Comparison of ENCODE assay signal across 1 cellular context in genomic region chr2:46002507-46002883, GRCh38.
TF ChIP-seq lines count a peak whose summit lies in the region.

No MANE protein-coding gene starts in this region.

TF ChIP-seq in HepG2, 621 proteins besides CTCF, POLR2A, EP300 and RAD21 (continued from another document and continues in another):
- peak; percentile 79; the same call in 1 of the 2 replicates for TF ChIP-seq CEBPB (IDR thresholded peaks at IDR 0.05; ENCODE audit: borderline replicate concordance, low read depth, low read length)
- no peak for TF ChIP-seq PREB (CRISPR knock-in tag; IDR thresholded peaks at IDR 0.05)
- TF ChIP-seq FOXA3 (CRISPR knock-in tag; IDR thresholded peaks at IDR 0.05) = peak; percentile 84
- 0 out of 2 replicates have a peak, but pooled peaks have one; percentile 27 for TF ChIP-seq ZBTB37 (CRISPR knock-in tag; IDR thresholded peaks at IDR 0.05)
- TF ChIP-seq IRF2 (CRISPR knock-in tag; IDR thresholded peaks at IDR 0.05) = 0 out of 2 replicates have a peak, but pooled peaks have one; percentile 19
- TF ChIP-seq ZNF207 (IDR thresholded peaks at IDR 0.05; ENCODE audit: borderline replicate concordance) = no peak
- no peak for TF ChIP-seq ZNF562 (CRISPR knock-in tag; IDR thresholded peaks at IDR 0.05; ENCODE audit: borderline replicate concordance)
- no peak for TF ChIP-seq TRAFD1 (CRISPR knock-in tag; IDR thresholded peaks at IDR 0.05; ENCODE audit: borderline replicate concordance)
- 0 out of 2 replicates have a peak, but pooled peaks have one; percentile 27 for TF ChIP-seq ARID4A (CRISPR knock-in tag; IDR thresholded peaks at IDR 0.05; ENCODE audit: borderline replicate concordance)
- TF ChIP-seq MBD4 (IDR thresholded peaks at IDR 0.05; ENCODE audit: borderline replicate concordance, low read length) = no peak
- peak; percentile 62; the same call in 1 of the 2 replicates for TF ChIP-seq ZNF580 (CRISPR knock-in tag; IDR thresholded peaks at IDR 0.05; ENCODE audit: borderline replicate concordance, low read depth)
- TF ChIP-seq ZBTB25 (CRISPR knock-in tag; IDR thresholded peaks at IDR 0.05) = no peak
- TF ChIP-seq ATF2 (CRISPR knock-in tag; IDR thresholded peaks at IDR 0.05) = peak; percentile 38; the same call in 1 of the 2 replicates
- TF ChIP-seq HNF4A (CRISPR knock-in tag; IDR thresholded peaks at IDR 0.05) = peak; percentile 71
- TF ChIP-seq PCBP2 (optimal IDR thresholded peaks at IDR 0.05; ENCODE audit: low read depth, low read length, poor library complexity, severe bottlenecking) = no peak
- 0 out of 2 replicates have a peak, but pooled peaks have one; percentile 30 for TF ChIP-seq IKZF5 (CRISPR knock-in tag; IDR thresholded peaks at IDR 0.05)
- TF ChIP-seq SPEN (CRISPR knock-in tag; IDR thresholded peaks at IDR 0.05; ENCODE audit: low read depth) = no peak
- TF ChIP-seq BCLAF1 (IDR thresholded peaks at IDR 0.05) = no peak
- no peak for TF ChIP-seq ZBTB7A (CRISPR knock-in tag; IDR thresholded peaks at IDR 0.05)
- peak; percentile 99 for TF ChIP-seq ZBTB26 (CRISPR knock-in tag; IDR thresholded peaks at IDR 0.05; ENCODE audit: borderline replicate concordance)
- TF ChIP-seq PAX8 (CRISPR knock-in tag; IDR thresholded peaks at IDR 0.05; ENCODE audit: borderline replicate concordance) = no peak
- no peak for TF ChIP-seq FOSL1 (CRISPR knock-in tag; IDR thresholded peaks at IDR 0.05; ENCODE audit: borderline replicate concordance)
- TF ChIP-seq PTBP1 (IDR thresholded peaks at IDR 0.05; ENCODE audit: low read depth, low read length, poor library complexity, severe bottlenecking) = no peak
- TF ChIP-seq ADNP (CRISPR knock-in tag; IDR thresholded peaks at IDR 0.05) = no peak
- peak; percentile 53; the same call in 1 of the 2 replicates for TF ChIP-seq ZNF503 (CRISPR knock-in tag; IDR thresholded peaks at IDR 0.05)
- no peak for TF ChIP-seq ZNF761 (CRISPR knock-in tag; conservative IDR thresholded peaks at IDR 0.05)
- no peak for TF ChIP-seq ZNF230 (CRISPR knock-in tag; IDR thresholded peaks at IDR 0.05)
- no peak for TF ChIP-seq ZNF572 (CRISPR knock-in tag; IDR thresholded peaks at IDR 0.05)
- peak; percentile 60; the same call in 1 of the 2 replicates for TF ChIP-seq KDM3A (CRISPR knock-in tag; IDR thresholded peaks at IDR 0.05; ENCODE audit: low read depth)
- no peak for TF ChIP-seq ZNF33A (CRISPR knock-in tag; IDR thresholded peaks at IDR 0.05; ENCODE audit: borderline replicate concordance)
- TF ChIP-seq HDAC1 (CRISPR knock-in tag; IDR thresholded peaks at IDR 0.05) = 0 out of 2 replicates have a peak, but pooled peaks have one; percentile 18
- peak; percentile 80 for TF ChIP-seq ISL2 (CRISPR knock-in tag; IDR thresholded peaks at IDR 0.05)
- TF ChIP-seq SIN3A (IDR thresholded peaks at IDR 0.05; ENCODE audit: borderline replicate concordance, low read depth, low read length) = no peak
- TF ChIP-seq ZNF879 (CRISPR knock-in tag; IDR thresholded peaks at IDR 0.05) = no peak
- peak; percentile 81; the same call in 1 of the 2 replicates for TF ChIP-seq TEF (CRISPR knock-in tag; IDR thresholded peaks at IDR 0.05)
- TF ChIP-seq ZNF615 (CRISPR knock-in tag; IDR thresholded peaks at IDR 0.05; ENCODE audit: borderline replicate concordance) = no peak
- TF ChIP-seq PHF21A (CRISPR knock-in tag; IDR thresholded peaks at IDR 0.05) = no peak
